ENCODE assay signal across 21 cellular contexts in genomic region chr9:109555215-109555614, GRCh38. TPM values are rescaled to one million over a fixed set of nuclear protein-coding genes. Genes with fewer than 3 reads are reported as not detected.
"Had no signal": no experiment of that assay in that cellular context is flagged by ENCODE, and none has a peak within 500 bp of the region (broad histone marks: within the 10 kb centered on the region; RNA-seq: fewer than 3 reads in every experiment).

No MANE protein-coding gene starts in this region.

- ATAC-seq: activated CD4-positive, alpha-beta T cell treated with anti-CD3 and anti-CD28 coated beads for 36 hours; effector memory CD8-positive, alpha-beta T cell; left colon had no signal

- H3K4me3 Mint-ChIP-seq: activated CD4-positive, alpha-beta memory T cell treated with anti-CD3 and anti-CD28 coated beads for 36 hours; activated CD4-positive, alpha-beta T cell treated with anti-CD3 and anti-CD28 coated beads for 36 hours; activated naive CD8-positive, alpha-beta T cell treated with anti-CD3 and anti-CD28 coated beads, Interleukin-2, amount 10 ng/mL, durations not matched to agents 7 days and 5 days; effector memory CD8-positive, alpha-beta T cell; nephron progenitor cell had no signal

- H3K9me3 ChIP-seq: tibial nerve, vagina had no signal

- H3K9me3 Mint-ChIP-seq: activated CD4-positive, alpha-beta memory T cell treated with anti-CD3 and anti-CD28 coated beads for 36 hours; activated naive CD8-positive, alpha-beta T cell treated with anti-CD3 and anti-CD28 coated beads, Interleukin-2, amount 10 ng/mL, durations not matched to agents 7 days and 5 days; nephron progenitor cell had no signal

- H3K4me1 ChIP-seq: tibial nerve had no signal

- H3K27ac ChIP-seq: tibial nerve, vagina had no signal

- H3K27ac Mint-ChIP-seq: activated CD4-positive, alpha-beta memory T cell treated with anti-CD3 and anti-CD28 coated beads for 36 hours; activated CD4-positive, alpha-beta T cell treated with anti-CD3 and anti-CD28 coated beads for 36 hours; activated naive CD8-positive, alpha-beta T cell treated with anti-CD3 and anti-CD28 coated beads, Interleukin-2, amount 10 ng/mL, durations not matched to agents 7 days and 5 days; effector memory CD8-positive, alpha-beta T cell; nephron progenitor cell had no signal

- H3K4me3 ChIP-seq: hepatocyte, lung, tibial nerve, vagina had no signal

- H3K4me1 Mint-ChIP-seq: activated CD4-positive, alpha-beta T cell treated with anti-CD3 and anti-CD28 coated beads for 36 hours; activated naive CD8-positive, alpha-beta T cell treated with anti-CD3 and anti-CD28 coated beads, Interleukin-2, amount 10 ng/mL, durations not matched to agents 7 days and 5 days had no signal

- DNase-seq: activated CD4-positive, alpha-beta memory T cell treated with anti-CD3 and anti-CD28 coated beads for 36 hours; activated CD4-positive, alpha-beta T cell treated with anti-CD3 and anti-CD28 coated beads for 36 hours; activated naive CD4-positive, alpha-beta T cell; activated naive CD8-positive, alpha-beta T cell treated with anti-CD3 and anti-CD28 coated beads, Interleukin-2, amount 10 ng/mL, durations not matched to agents 7 days and 5 days; activated T-cell treated with anti-CD3 and anti-CD28 coated beads for 4 hours; amygdala; effector memory CD8-positive, alpha-beta T cell; foreskin fibroblast; left colon; midbrain; nephron progenitor cell; retina; stimulated activated CD4-positive, alpha-beta T cell treated with anti-CD3 and anti-CD28 coated beads, Interleukin-12 subunit alpha, Interleukin-12 subunit beta, amount 100 ng/mL, for 4 hours; stimulated activated CD4-positive, alpha-beta T cell treated with anti-CD3 and anti-CD28 coated beads, Interleukin-1b, Interleukin-23, amount 100 ng/mL, for 48 hours; stimulated activated CD8-positive, alpha-beta memory T cell treated with anti-CD3 and anti-CD28 coated beads, Interleukin-4, amount 100 ng/mL, for 48 hours; stimulated activated naive CD4-positive, alpha-beta T cell treated with Interleukin-2 at 50 U/mL for 16 hours; T-helper 2 cell had no signal

- H3K27me3 ChIP-seq: hepatocyte, tibial nerve, vagina had no signal

- H3K36me3 Mint-ChIP-seq: activated CD4-positive, alpha-beta memory T cell treated with anti-CD3 and anti-CD28 coated beads for 36 hours; activated naive CD8-positive, alpha-beta T cell treated with anti-CD3 and anti-CD28 coated beads, Interleukin-2, amount 10 ng/mL, durations not matched to agents 7 days and 5 days had no signal

- H3K36me3 ChIP-seq: tibial nerve, vagina had no signal

RNA-seq across cellular contexts. Expression of gene PTPN3, which starts 57.1 kb away (rescaled TPM):
- total RNA-seq: activated naive CD8-positive, alpha-beta T cell treated with anti-CD3 and anti-CD28 coated beads, Interleukin-2, amount 10 ng/mL, durations not matched to agents 7 days and 5 days had no signal
